ENCODE assay signal across 16 cellular contexts in genomic region chr16:60674241-60674640, GRCh38.
A peak's percentile ranks its signal among the peaks of the same experiment; 100 is the strongest.
DNase-seq lines count a peak whose midpoint lies in the region; ATAC-seq and TF ChIP-seq lines count a peak whose summit lies in the region.
"Had no signal": no experiment of that assay in that cellular context is flagged by ENCODE, and none has a peak within 500 bp of the region (broad histone marks: within the 10 kb centered on the region; RNA-seq: fewer than 3 reads in every experiment).

No MANE protein-coding gene starts in this region.

- H3K9me3 Mint-ChIP-seq in MCF 10A (ENCODE audit: unreplicated experiment) = no peaks in the 10 kb centered on the region

- peak overlapping the region; percentile 28 for H2AFZ ChIP-seq in mammary epithelial cell (ENCODE audit: low read depth, low read length)

- POLR2A ChIA-PET in MCF 10A (lab: Yijun Ruan, JAX) = no interaction called here

- H3K27me3 ChIP-seq in mammary epithelial cell (ENCODE audit: insufficient read depth, low read length) = no peaks in the 10 kb centered on the region
- H3K27me3 ChIP-seq: BLaER1 had no signal

- in situ Hi-C loops in mammary epithelial cell (cut with MboI; ENCODE audit: low sequenced_read_pairs in 2 of 2) = no loop called here

- no peaks in the 10 kb centered on the region for H3K4me1 ChIP-seq in mammary epithelial cell (ENCODE audit: insufficient read depth, low read length)
- H3K4me1 ChIP-seq: BLaER1, Caco-2, HAP-1 had no signal

- peaks cover 6% of the 10 kb centered on the region for H3K4me1 Mint-ChIP-seq in MCF 10A (ENCODE audit: insufficient read depth, unreplicated experiment)
- H3K4me1 Mint-ChIP-seq: CD8-positive, alpha-beta memory T cell had no signal

- WGBS in mammary epithelial cell (ENCODE audit: low coverage, missing lambda C conversion rate) = 20% methylated on average over 1 of the region's 1 CpG

- H3K36me3 Mint-ChIP-seq in MCF 10A (ENCODE audit: insufficient read depth, unreplicated experiment) = no peaks in the 10 kb centered on the region
- H3K36me3 Mint-ChIP-seq: CD8-positive, alpha-beta memory T cell had no signal

- CTCF ChIA-PET in mammary epithelial cell (lab: Charles Lee; ENCODE audit: low non-redundant PET) = no interaction called here
- CTCF ChIA-PET in MCF 10A (lab: Yijun Ruan, JAX) = no interaction called here

- no peak overlapping the region for H3K27ac ChIP-seq in mammary epithelial cell (ENCODE audit: insufficient read depth, low read depth, low read length)
- H3K27ac ChIP-seq: BLaER1 had no signal

- peak overlapping the region; percentile 48 for H3K4me2 ChIP-seq in mammary epithelial cell (ENCODE audit: insufficient read depth, low read depth, low read length)
- H3K4me2 ChIP-seq: BLaER1 had no signal

- H3K79me2 ChIP-seq in mammary epithelial cell (ENCODE audit: insufficient read depth, low read length) = no peaks in the 10 kb centered on the region

- TF ChIP-seq CTCF in mammary epithelial cell (conservative IDR thresholded peaks at IDR 0.05 in 1 of 2, IDR thresholded peaks at IDR 0.05 in 1 of 2; ENCODE audit: extremely low read depth in 1 of 2, insufficient read depth in 1 of 2, low read depth in 1 of 2, low read length in 2 of 2) (no peak), MCF 10A (IDR thresholded peaks at IDR 0.05; ENCODE audit: unreplicated experiment) (no peak), epithelial cell of esophagus (IDR thresholded peaks at IDR 0.05; ENCODE audit: insufficient read depth, low read depth, low read length, missing control alignments) (no peak)

- no peaks in the 10 kb centered on the region for H4K20me1 ChIP-seq in mammary epithelial cell (ENCODE audit: insufficient read depth, low read length)
- H4K20me1 ChIP-seq: BLaER1 had no signal

- no peaks in the 10 kb centered on the region for H3K36me3 ChIP-seq in mammary epithelial cell (ENCODE audit: insufficient read depth, low read length)
- H3K36me3 ChIP-seq: BLaER1, HAP-1 had no signal

- no peaks in the 10 kb centered on the region for H3K27me3 Mint-ChIP-seq in MCF 10A (ENCODE audit: insufficient read depth, unreplicated experiment)
- H3K27me3 Mint-ChIP-seq: CD8-positive, alpha-beta memory T cell had no signal

- dilution Hi-C loops in mammary epithelial cell (cut with HindIII; ENCODE audit: low sequenced_read_pairs) = no loop called here

- DNase-seq in mammary epithelial cell = peak; percentile 25
- no peak for DNase-seq in MCF 10A (ENCODE audit: unreplicated experiment)
- DNase-seq in epithelial cell of esophagus (ENCODE audit: low read depth) = peak; percentile 12
- DNase-seq in left kidney (ENCODE audit: low read depth, low spot score) = peak; percentile 2
- no peak for DNase-seq in hippocampal formation (lab: John Stamatoyannopoulos, UW)
- no peak for DNase-seq in NCI-H524 treated with DMSO at 0.1 percent for 48 hours (lab: John Stamatoyannopoulos, UW)
- DNase-seq: 8988T; AML-193; Caco-2; CD8-positive, alpha-beta memory T cell; DND-41; GDM1 had no signal

- no peak overlapping the region for H3K27ac Mint-ChIP-seq in MCF 10A (ENCODE audit: low read depth, unreplicated experiment)
- H3K27ac Mint-ChIP-seq: CD8-positive, alpha-beta memory T cell had no signal

- no peak overlapping the region for H3K9ac ChIP-seq in mammary epithelial cell (ENCODE audit: insufficient read depth, low read length)
- H3K9ac ChIP-seq: BLaER1 had no signal

- BruUV-seq in mammary epithelial cell (replicated peaks; lab: Mats Ljungman, UMichigan) (no TSS peak), MCF 10A (replicated peaks; lab: Mats Ljungman, UMichigan) (no TSS peak)

- H3K4me3 Mint-ChIP-seq in MCF 10A (ENCODE audit: unreplicated experiment) = no peak overlapping the region
- H3K4me3 Mint-ChIP-seq: CD8-positive, alpha-beta memory T cell had no signal

- H3K4me3 ChIP-seq in mammary epithelial cell (replicated peaks in 1 of 3; ENCODE audit: insufficient read depth in 1 of 3, low read depth in 2 of 3, low read length in 3 of 3) (no peak overlapping the region), epithelial cell of esophagus (ENCODE audit: low read length) (no peak overlapping the region)
- H3K4me3 ChIP-seq: BLaER1, HAP-1 had no signal

- intact Hi-C loops in mammary epithelial cell (cut with micrococcal nuclease) = no loop called here
- intact Hi-C loops in MCF 10A (cut with micrococcal nuclease) = no loop called here

- no peak for ATAC-seq in GM21390 (IDR thresholded peaks at IDR 0.05; ENCODE audit: unreplicated experiment)
- ATAC-seq: HepG2 had no signal

- H3K9me3 ChIP-seq in mammary epithelial cell (replicated peaks; ENCODE audit: insufficient read depth, low read length) = no peaks in the 10 kb centered on the region
- H3K9me3 ChIP-seq: BLaER1, Caco-2, HAP-1 had no signal

Comparison
In these comparisons a context has a peak if more than half of its experiments do, and no peak if none do; other contexts are left out.
1. DNase-seq: peak in mammary epithelial cell (single experiment), epithelial cell of esophagus (single experiment) and left kidney (single experiment); none in MCF 10A (single experiment), hippocampal formation (0 of 2) and NCI-H524 treated with DMSO at 0.1 percent for 48 hours (single experiment).